Comparison of ENCODE assay signal across 8 cellular contexts in the genomic region with DNA sequence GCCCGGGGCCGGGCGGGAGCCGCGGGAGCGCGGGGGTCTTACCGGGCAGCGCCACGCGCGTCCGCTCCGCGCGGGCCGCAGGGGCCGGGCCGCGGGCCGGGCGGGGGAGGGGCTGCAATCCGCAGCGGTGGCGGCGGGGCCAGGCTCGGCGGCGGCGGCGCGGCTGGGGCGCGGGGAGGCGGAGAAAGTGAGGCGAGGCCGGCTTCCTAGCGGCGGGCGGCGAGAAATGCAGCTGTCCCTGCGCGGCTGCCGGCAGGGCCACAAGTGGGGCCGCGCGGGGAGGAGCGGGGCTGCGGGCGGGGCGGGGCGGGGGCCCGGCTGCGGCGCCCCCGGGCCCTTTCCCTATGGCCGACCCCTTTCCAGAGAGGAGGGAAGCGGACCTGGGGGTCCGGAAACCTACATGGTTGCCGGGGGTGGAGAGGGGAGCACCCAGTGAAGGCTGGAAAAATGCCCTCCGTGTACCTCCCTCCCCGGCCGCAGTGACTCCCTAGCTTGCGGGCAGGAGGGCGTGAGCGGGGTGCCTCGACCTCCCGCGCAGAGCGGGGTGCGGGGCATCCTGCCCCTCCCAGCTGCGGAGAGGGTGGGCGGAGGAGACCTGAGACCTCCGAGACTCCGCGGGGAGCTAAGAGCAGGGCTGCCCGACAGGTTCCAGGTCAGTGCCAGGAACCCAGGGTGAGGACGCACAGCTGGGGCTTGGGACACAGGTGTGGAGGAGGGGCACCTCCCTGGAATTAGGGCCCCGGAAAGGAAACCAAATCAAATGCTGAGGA. TPM values are rescaled to one million over a fixed set of nuclear protein-coding genes. Genes with fewer than 3 reads are reported as not detected.
DNase-seq lines count a peak whose midpoint lies in the region; ATAC-seq and TF ChIP-seq lines count a peak whose summit lies in the region.

A gene with protein sequence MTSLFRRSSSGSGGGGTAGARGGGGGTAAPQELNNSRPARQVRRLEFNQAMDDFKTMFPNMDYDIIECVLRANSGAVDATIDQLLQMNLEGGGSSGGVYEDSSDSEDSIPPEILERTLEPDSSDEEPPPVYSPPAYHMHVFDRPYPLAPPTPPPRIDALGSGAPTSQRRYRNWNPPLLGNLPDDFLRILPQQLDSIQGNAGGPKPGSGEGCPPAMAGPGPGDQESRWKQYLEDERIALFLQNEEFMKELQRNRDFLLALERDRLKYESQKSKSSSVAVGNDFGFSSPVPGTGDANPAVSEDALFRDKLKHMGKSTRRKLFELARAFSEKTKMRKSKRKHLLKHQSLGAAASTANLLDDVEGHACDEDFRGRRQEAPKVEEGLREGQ (minus strand): TSS at position 230 of the 770 bp plus-strand sequence. CDS start 69,848 bp downstream, outside the sequence.

- no peaks in the 10 kb centered on the region for H3K9me3 Mint-ChIP-seq in activated naive CD4-positive, alpha-beta T cell treated with anti-CD3 and anti-CD28 coated beads, Interleukin-2, amount 50 U/mL, for 24 hours
- peaks cover 6% of the 10 kb centered on the region for H3K9me3 Mint-ChIP-seq in glutamatergic neuron (ENCODE audit: unreplicated experiment)

- peak; percentile 34 for TF ChIP-seq CTCF in GM12865 (IDR thresholded peaks at IDR 0.05; ENCODE audit: insufficient read depth, low read depth, low read length, missing control alignments)
- no peak for TF ChIP-seq CTCF in HL-60 (IDR thresholded peaks at IDR 0.05; ENCODE audit: insufficient read depth, low read length)
- peak; percentile 9 for TF ChIP-seq CTCF in glutamatergic neuron (IDR thresholded peaks at IDR 0.05; ENCODE audit: partially characterized antibody, unreplicated experiment)
- no peak for TF ChIP-seq CTCF in omental fat pad (IDR thresholded peaks at IDR 0.05)
- peak; percentile 30 for TF ChIP-seq CTCF in thoracic aorta (IDR thresholded peaks at IDR 0.05)

- H3K36me3 Mint-ChIP-seq in activated naive CD4-positive, alpha-beta T cell treated with anti-CD3 and anti-CD28 coated beads, Interleukin-2, amount 50 U/mL, for 24 hours = no peaks in the 10 kb centered on the region
- no peaks in the 10 kb centered on the region for H3K36me3 Mint-ChIP-seq in glutamatergic neuron (ENCODE audit: unreplicated experiment)

- peak within 1 kb of the TSS; percentile 48 for H3K4me3 ChIP-seq in GM12865 (ENCODE audit: low read depth, low read length)
- H3K4me3 ChIP-seq in HL-60 (replicated peaks; ENCODE audit: insufficient read depth, low read length) = peak within 1 kb of the TSS; percentile 44
- H3K4me3 ChIP-seq in SJSA1 = peak within 1 kb of the TSS; percentile 90
- H3K4me3 ChIP-seq in thoracic aorta = peak within 1 kb of the TSS; percentile 89

- peaks cover 30% of the 10 kb centered on the region for H3K4me1 Mint-ChIP-seq in activated naive CD4-positive, alpha-beta T cell treated with anti-CD3 and anti-CD28 coated beads, Interleukin-2, amount 50 U/mL, for 24 hours
- peaks cover 14% of the 10 kb centered on the region for H3K4me1 Mint-ChIP-seq in glutamatergic neuron (ENCODE audit: low read depth, unreplicated experiment)

- DNase-seq in GM12865 (ENCODE audit: low read depth) = peak; percentile 54
- peak in 1 of 2 experiments; percentile 63 for DNase-seq in HL-60 (ENCODE audit: low read depth in 1 of 2, low spot score in 1 of 2)
- peak; percentile 38 to 90 for DNase-seq in SJSA1 (ENCODE audit: low read depth in 1 of 2, low spot score in 2 of 2)
- peak; percentile 88 for DNase-seq in glutamatergic neuron
- DNase-seq in omental fat pad (ENCODE audit: low spot score) = no peak
- no peak for DNase-seq in thoracic aorta (ENCODE audit: low spot score)
- DNase-seq in H4 (ENCODE audit: low spot score) = no peak

- H3K9me3 ChIP-seq in SJSA1 (replicated peaks) (no peaks in the 10 kb centered on the region), thoracic aorta (no peaks in the 10 kb centered on the region)

- peak within 1 kb of the TSS; percentile 78 for H3K4me3 Mint-ChIP-seq in activated naive CD4-positive, alpha-beta T cell treated with anti-CD3 and anti-CD28 coated beads, Interleukin-2, amount 50 U/mL, for 24 hours
- H3K4me3 Mint-ChIP-seq in glutamatergic neuron (ENCODE audit: unreplicated experiment) = peak within 1 kb of the TSS; percentile 79

- H3K4me1 ChIP-seq in SJSA1 (replicated peaks) (peaks cover 49% of the 10 kb centered on the region), thoracic aorta (ENCODE audit: control insufficient read depth in 1 of 2, low read depth in 2 of 2) (peaks cover 9 to 48% of the 10 kb centered on the region in 2 donors)

- peaks cover 15% of the 10 kb centered on the region for H3K27me3 ChIP-seq in HL-60 (ENCODE audit: insufficient read depth, poor library complexity, severe bottlenecking)
- H3K27me3 ChIP-seq in SJSA1 (replicated peaks) = no peaks in the 10 kb centered on the region
- H3K27me3 ChIP-seq in thoracic aorta (replicated peaks; ENCODE audit: insufficient read depth) = no peaks in the 10 kb centered on the region

- H3K27me3 Mint-ChIP-seq in activated naive CD4-positive, alpha-beta T cell treated with anti-CD3 and anti-CD28 coated beads, Interleukin-2, amount 50 U/mL, for 24 hours = peaks cover 6% of the 10 kb centered on the region
- peaks cover 14% of the 10 kb centered on the region for H3K27me3 Mint-ChIP-seq in glutamatergic neuron (ENCODE audit: unreplicated experiment)

- H3K27ac ChIP-seq in HL-60 (replicated peaks) = no peak within 1 kb of the TSS
- peak within 1 kb of the TSS; percentile 99 for H3K27ac ChIP-seq in SJSA1
- H3K27ac ChIP-seq in thoracic aorta = peak within 1 kb of the TSS; percentile 95 to 96

- no peak within 1 kb of the TSS for H3K27ac Mint-ChIP-seq in activated naive CD4-positive, alpha-beta T cell treated with anti-CD3 and anti-CD28 coated beads, Interleukin-2, amount 50 U/mL, for 24 hours
- peak within 1 kb of the TSS; percentile 44 for H3K27ac Mint-ChIP-seq in glutamatergic neuron (ENCODE audit: unreplicated experiment)

- ATAC-seq in omental fat pad (ENCODE audit: low FRiP score) = peak; percentile 77
- peak; percentile 52 for ATAC-seq in thoracic aorta (ENCODE audit: insufficient number of reproducible peaks, low FRiP score, low read depth)

- peaks cover 16% of the 10 kb centered on the region for H3K36me3 ChIP-seq in SJSA1
- H3K36me3 ChIP-seq in thoracic aorta = no peaks in the 10 kb centered on the region

RNA-seq across cellular contexts. Expression of the gene that starts here (rescaled TPM):
- 16.7 and 27.3 TPM in 2 replicates for total RNA-seq in SJSA1 (2014; rRNA removed; shearing (Covaris generic))
- total RNA-seq in glutamatergic neuron (ENCODE audit: unreplicated experiment) (22.9 TPM), omental fat pad (10 to 100 TPM; 17.1 to 25.7 (median 22.1) TPM), thoracic aorta (10 to 100 TPM; 32.7 to 93.1 TPM)
- 7.4 and 8.1 TPM in 2 replicates for total RNA-seq in H4 (2014; rRNA removed; shearing (Covaris generic))

Comparison
In these comparisons a context has a peak if more than half of its experiments do, and no peak if none do; other contexts are left out.
1. DNase-seq: peak in GM12865 (single experiment), SJSA1 (2 of 2) and glutamatergic neuron (single experiment); none in omental fat pad (single experiment), thoracic aorta (single experiment) and H4 (single experiment).
2. CTCF ChIP-seq: peak in GM12865 (single experiment), glutamatergic neuron (single experiment) and thoracic aorta (single experiment); none in HL-60 (single experiment) and omental fat pad (0 of 3).
3. Peak in every context shown above with its lines, with median percentiles within 50 percentile points of each other: H3K4me3 ChIP-seq.